ENCODE assay signal across 8 cellular contexts in genomic region chr6:154733610-154734379, GRCh38. TPM values are rescaled to one million over a fixed set of nuclear protein-coding genes. Genes with fewer than 3 reads are reported as not detected.
A peak's percentile ranks its signal among the peaks of the same experiment; 100 is the strongest.
DNase-seq lines count a peak whose midpoint lies in the region; ATAC-seq and TF ChIP-seq lines count a peak whose summit lies in the region.

No MANE protein-coding gene starts in this region.

- no peak; the same call in 1 of the 2 replicates for TF ChIP-seq EP300 in Ishikawa (IDR thresholded peaks at IDR 0.05; ENCODE audit: borderline replicate concordance)

- DNase-seq in DMS153 (lab: John Stamatoyannopoulos, UW) = peak; percentile 63
- peak; percentile 56 for DNase-seq in OCI-M2 (lab: John Stamatoyannopoulos, UW; ENCODE audit: unreplicated experiment)
- DNase-seq in activated T-cell treated with anti-CD3 and anti-CD28 coated beads, Interleukin-2, amount 50 U/mL, for 1 hour = peak; percentile 90
- peak; percentile 93 for DNase-seq in erythroblast (lab: John Stamatoyannopoulos, UW)
- peak; percentile 96 for DNase-seq in mucosa of gallbladder (ENCODE audit: low spot score)
- peak; percentile 78 for DNase-seq in stimulated activated CD8-positive, alpha-beta memory T cell treated with anti-CD3 and anti-CD28 coated beads, Interleukin-4, amount 100 ng/mL, for 24 hours (ENCODE audit: low read depth)

- TF ChIP-seq RAD21 in Ishikawa (IDR thresholded peaks at IDR 0.05; ENCODE audit: low read depth) = no peak

- peak; percentile 41 for TF ChIP-seq POLR2A in erythroblast (IDR thresholded peaks at IDR 0.05; ENCODE audit: low read length)

- ATAC-seq in GM21619 (IDR thresholded peaks at IDR 0.05; ENCODE audit: unreplicated experiment) = peak; percentile 78

TF ChIP-seq in Ishikawa, 13 proteins besides CTCF, POLR2A, EP300 and RAD21:
- TF ChIP-seq ZBTB7A (IDR thresholded peaks at IDR 0.05; ENCODE audit: low read depth) (0 out of 2 replicates have a peak, but pooled peaks have one; percentile 31), FOXM1 (IDR thresholded peaks at IDR 0.05; ENCODE audit: borderline replicate concordance, low read depth) (no peak; the same call in 1 of the 2 replicates), CREB1 (IDR thresholded peaks at IDR 0.05; ENCODE audit: low read depth) (peak; percentile 56; the same call in 1 of the 2 replicates), TCF12 (IDR thresholded peaks at IDR 0.05; ENCODE audit: low read depth) (0 out of 2 replicates have a peak, but pooled peaks have one; percentile 25), TAF1 (IDR thresholded peaks at IDR 0.05; ENCODE audit: low read depth) (peak; percentile 39)
- TF ChIP-seq, protein P1, sequence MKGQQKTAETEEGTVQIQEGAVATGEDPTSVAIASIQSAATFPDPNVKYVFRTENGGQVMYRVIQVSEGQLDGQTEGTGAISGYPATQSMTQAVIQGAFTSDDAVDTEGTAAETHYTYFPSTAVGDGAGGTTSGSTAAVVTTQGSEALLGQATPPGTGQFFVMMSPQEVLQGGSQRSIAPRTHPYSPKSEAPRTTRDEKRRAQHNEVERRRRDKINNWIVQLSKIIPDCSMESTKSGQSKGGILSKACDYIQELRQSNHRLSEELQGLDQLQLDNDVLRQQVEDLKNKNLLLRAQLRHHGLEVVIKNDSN (IDR thresholded peaks at IDR 0.05) = no peak
- TF ChIP-seq, protein P2, sequence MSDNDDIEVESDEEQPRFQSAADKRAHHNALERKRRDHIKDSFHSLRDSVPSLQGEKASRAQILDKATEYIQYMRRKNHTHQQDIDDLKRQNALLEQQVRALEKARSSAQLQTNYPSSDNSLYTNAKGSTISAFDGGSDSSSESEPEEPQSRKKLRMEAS (IDR thresholded peaks at IDR 0.05) = peak; percentile 27; the same call in 1 of the 2 replicates

RNA-seq across cellular contexts. Expression of gene SCAF8, which starts 0.6 kb away (rescaled TPM):
- total RNA-seq in mucosa of gallbladder = 37.4 TPM

Comparison
In these comparisons a context has a peak if more than half of its experiments do, and no peak if none do; other contexts are left out.
1. Peak in every context shown above with its lines: DNase-seq and ATAC-seq.